27 cellular contexts compared by ENCODE assay signal in the genomic region with DNA sequence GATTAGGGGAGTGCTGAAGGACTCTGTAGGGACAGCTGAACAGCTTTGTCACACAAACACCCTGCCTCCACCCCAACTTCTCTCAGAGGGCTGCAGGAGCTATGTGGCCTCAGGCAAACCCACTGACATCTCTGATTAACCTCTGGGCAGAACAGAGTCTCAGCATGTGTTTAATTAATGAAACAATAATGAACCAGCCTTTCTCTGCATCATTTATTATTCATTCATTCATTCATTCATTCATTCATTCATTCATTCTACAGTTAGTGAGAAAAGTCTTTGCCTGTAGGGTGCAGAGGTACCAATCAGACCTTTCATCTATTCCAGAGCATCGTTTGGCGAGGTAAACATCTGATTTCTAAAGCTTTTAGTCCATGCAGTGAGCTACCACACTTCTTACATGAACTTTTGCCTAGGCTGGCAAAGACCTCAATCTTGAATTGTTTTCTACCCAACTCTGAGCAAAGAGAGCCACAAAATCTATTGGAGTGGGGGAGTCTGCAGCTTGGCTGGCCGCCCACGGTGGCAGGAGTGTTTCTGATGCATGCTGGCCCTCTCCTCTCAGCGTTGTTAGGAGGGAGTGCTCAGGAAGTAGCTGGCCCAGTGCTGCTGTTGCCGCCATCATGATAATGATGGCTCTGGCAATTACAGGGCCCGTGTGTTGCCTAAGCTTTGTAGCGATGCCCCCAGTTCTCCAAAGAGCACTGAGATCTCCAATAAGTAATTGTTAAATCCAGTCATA.
DNase-seq lines count a peak whose midpoint lies in the region; ATAC-seq, FAIRE-seq and TF ChIP-seq lines count a peak whose summit lies in the region.
"Had no signal": no experiment of that assay in that cellular context is flagged by ENCODE, and none has a peak within 500 bp of the region (broad histone marks: within the 10 kb centered on the region; RNA-seq: fewer than 3 reads in every experiment).

No MANE protein-coding gene starts in this region.

- H3K36me3 ChIP-seq in tibial artery = no peaks in the 10 kb centered on the region
- no peaks in the 10 kb centered on the region for H3K36me3 ChIP-seq in small intestine (ENCODE audit: control insufficient read depth in 2 of 2, insufficient read depth in 2 of 2, low read length in 2 of 2)
- H3K36me3 ChIP-seq: esophagus squamous epithelium, HAP-1 had no signal

- no peak for TF ChIP-seq CTCF in tibial artery (IDR thresholded peaks at IDR 0.05)

- intact Hi-C loops in Right ventricle myocardium superior (cut with DNase I) = no loop called here
- intact Hi-C loops in Right ventricle myocardium inferior (cut with DNase I) = loop anchor here (2.0 kb wide), 1 partner anchor 71 kb away; no protein-coding TSS in a partner anchor
- intact Hi-C loops in left ventricle myocardium superior (cut with micrococcal nuclease) = no loop called here
- intact Hi-C loops in tibial artery (cut with DNase I; ENCODE audit: low total_unique reads) = no loop called here

- H3K27me3 ChIP-seq in tibial artery = no peaks in the 10 kb centered on the region
- no peaks in the 10 kb centered on the region for H3K27me3 ChIP-seq in small intestine (ENCODE audit: control insufficient read depth in 2 of 2, insufficient read depth in 2 of 2, low read length in 2 of 2)
- H3K27me3 ChIP-seq: esophagus squamous epithelium had no signal

- FAIRE-seq in small intestine (lab: Jason Lieb, UNC) (no peak), HTR-8/SVneo (lab: Jason Lieb, UNC) (no peak)
- FAIRE-seq: bronchial epithelial cell, frontal cortex, GM18507 had no signal

- H3K9me3 ChIP-seq in tibial artery (no peaks in the 10 kb centered on the region), small intestine (ENCODE audit: control insufficient read depth, low read depth) (no peaks in the 10 kb centered on the region)
- H3K9me3 ChIP-seq: esophagus squamous epithelium, HAP-1 had no signal

- no peak overlapping the region for H3K4me3 ChIP-seq in tibial artery
- H3K4me3 ChIP-seq in small intestine (ENCODE audit: low read depth in 1 of 2, low read length in 2 of 2) = no peak overlapping the region
- H3K4me3 ChIP-seq: esophagus squamous epithelium, HAP-1, skin epidermis had no signal

- DNase-seq in Right ventricle myocardium superior (peak; percentile 67), Right ventricle myocardium inferior (ENCODE audit: missing footprints) (no peak), astrocyte of the hippocampus (ENCODE audit: low read depth, low spot score) (peak; percentile 53), left ventricle myocardium superior (peak; percentile 62), tibial artery (no peak), small intestine (no peak), middle frontal gyrus (ENCODE audit: extremely low spot score, low spot score) (no peak), HTR-8/SVneo (ENCODE audit: insufficient read length, low spot score) (no peak)
- DNase-seq: activated CD4-positive, alpha-beta T cell treated with anti-CD3 and anti-CD28 coated beads, Interleukin-2, amount 50 U/mL, for 4 hours; activated CD4-positive, CD25-positive, alpha-beta regulatory T cell; activated naive CD4-positive, alpha-beta T cell treated with anti-CD3 and anti-CD28 coated beads for 36 hours; activated T-cell treated with anti-CD3 and anti-CD28 coated beads, Interleukin-2, amount 50 U/mL, for 72 hours; amniotic stem cell; esophagus squamous epithelium; KG1; left cardiac atrium; mesendoderm; MM.1S; NCI-H1436; stimulated activated CD4-positive, alpha-beta T cell treated with anti-CD3 and anti-CD28 coated beads, Interleukin-1b, Interleukin-23, amount 100 ng/mL, for 48 hours; stimulated activated CD8-positive, alpha-beta memory T cell treated with anti-CD3 and anti-CD28 coated beads, Interleukin-4, amount 100 ng/mL, for 48 hours had no signal

- H3K27ac ChIP-seq in tibial artery = peak overlapping the region; percentile 86
- H3K27ac ChIP-seq in small intestine (ENCODE audit: low read depth in 1 of 2, low read length in 1 of 2) = no peak overlapping the region
- H3K27ac ChIP-seq: esophagus squamous epithelium had no signal

- WGBS in small intestine, 3 donors = 86 to 95% (median 90%) methylated on average over 8 of the region's 8 CpGs

- peak; percentile 35 for ATAC-seq in Right ventricle myocardium superior (ENCODE audit: poor library complexity)
- no peak for ATAC-seq in Right ventricle myocardium inferior
- ATAC-seq in left ventricle myocardium superior = peak; percentile 37
- ATAC-seq: activated T-cell treated with anti-CD3 and anti-CD28 coated beads, Interleukin-2, amount 50 U/mL, for 72 hours; Panc1 had no signal

- H3K4me1 ChIP-seq in tibial artery = peaks cover 0 to 44% (median 26%) of the 10 kb centered on the region in 4 donors
- no peaks in the 10 kb centered on the region for H3K4me1 ChIP-seq in small intestine (ENCODE audit: control insufficient read depth in 2 of 2, insufficient read depth in 1 of 2, low read depth in 1 of 2, low read length in 1 of 2)
- H3K4me1 ChIP-seq: HAP-1 had no signal

Comparison
In these comparisons a context has a peak if more than half of its experiments do, and no peak if none do; other contexts are left out.
1. DNase-seq: peak in Right ventricle myocardium superior (single experiment), astrocyte of the hippocampus (single experiment) and left ventricle myocardium superior (single experiment); none in Right ventricle myocardium inferior (single experiment), tibial artery (0 of 2), small intestine (single experiment), middle frontal gyrus (single experiment) and HTR-8/SVneo (single experiment).
2. H3K27ac ChIP-seq: peak in tibial artery (2 of 2); none in small intestine (0 of 2).